ENCODE assay signal across 8 cellular contexts in genomic region chr10:99328579-99329237, GRCh38. TPM values are rescaled to one million over a fixed set of nuclear protein-coding genes. Genes with fewer than 3 reads are reported as not detected.
A peak's percentile ranks its signal among the peaks of the same experiment; 100 is the strongest.
DNase-seq lines count a peak whose midpoint lies in the region; ATAC-seq and TF ChIP-seq lines count a peak whose summit lies in the region.

No MANE protein-coding gene starts in this region.

- CTCF ChIA-PET in BJ (lab: Yijun Ruan, JAX), result interaction anchor here (0.8 to 1.5 kb wide), 3 partner anchors 8 to 41 kb away, joined by 3 to 4 read pairs (median 4); no protein-coding TSS in a partner anchor

- H3K27me3 ChIP-seq in BJ (ENCODE audit: control insufficient read depth, insufficient read depth, low read length) (no peaks in the 10 kb centered on the region), HUES6 (ENCODE audit: control insufficient read depth, insufficient read depth, low read length) (peaks cover 52% of the 10 kb centered on the region), endocrine pancreas (ENCODE audit: control insufficient read depth, insufficient read depth, low read length) (no peaks in the 10 kb centered on the region)

- H3K4me3 ChIP-seq in BJ (ENCODE audit: low read depth, low read length) (peak overlapping the region; percentile 57), HUES6 (ENCODE audit: low read depth, low read length) (peak overlapping the region; percentile 58), endocrine pancreas (ENCODE audit: control insufficient read depth, insufficient read depth, low read length) (peak overlapping the region; percentile 39)

- no peak overlapping the region for H3K27ac ChIP-seq in HUES6 (ENCODE audit: low read depth, low read length)

- no peaks in the 10 kb centered on the region for H3K36me3 ChIP-seq in BJ (ENCODE audit: control insufficient read depth, insufficient read depth, low read length)
- H3K36me3 ChIP-seq in HUES6 (ENCODE audit: control insufficient read depth, insufficient read depth, low read length), result no peaks in the 10 kb centered on the region
- H3K36me3 ChIP-seq in endocrine pancreas (ENCODE audit: control insufficient read depth, insufficient read depth, low read length), result no peaks in the 10 kb centered on the region

- no peaks in the 10 kb centered on the region for H3K9me3 ChIP-seq in HUES6 (ENCODE audit: control insufficient read depth, insufficient read depth, low read depth, low read length)
- H3K9me3 ChIP-seq in endocrine pancreas (ENCODE audit: control insufficient read depth, low read length), result no peaks in the 10 kb centered on the region

- no peak for ATAC-seq in GM18858 (IDR thresholded peaks at IDR 0.05; ENCODE audit: unreplicated experiment)
- no peak for ATAC-seq in GM18520 (IDR thresholded peaks at IDR 0.05; ENCODE audit: unreplicated experiment)

- TF ChIP-seq CTCF in BJ (IDR thresholded peaks at IDR 0.05; ENCODE audit: insufficient read depth, low read depth, low read length), result 0 out of 2 replicates have a peak, but pooled peaks have one; percentile 17

- H3K4me1 ChIP-seq in HUES6 (ENCODE audit: control insufficient read depth, insufficient read depth, low read length), result no peaks in the 10 kb centered on the region
- H3K4me1 ChIP-seq in endocrine pancreas (ENCODE audit: control insufficient read depth, insufficient read depth, low read length), result peaks cover 7% of the 10 kb centered on the region

- no peak for DNase-seq in BJ (ENCODE audit: low read depth)
- DNase-seq in nucleus accumbens (lab: John Stamatoyannopoulos, UW), result peak in 29 of 56 donors; percentile 38 to 87 (median 70)
- no peak for DNase-seq in NCI-H2107 (lab: John Stamatoyannopoulos, UW)
- DNase-seq in COR-L47 (lab: John Stamatoyannopoulos, UW), result no peak

- H3K9ac ChIP-seq in HUES6 (ENCODE audit: low read length) (no peak overlapping the region), endocrine pancreas (ENCODE audit: control insufficient read depth, insufficient read depth, low read length) (peak overlapping the region; percentile 30)

- POLR2A ChIA-PET in BJ (lab: Charles Lee), result interaction anchor here (0.8 kb wide), 1 partner anchor 8 kb away, joined by 3 read pairs; no protein-coding TSS in a partner anchor

RNA-seq across cellular contexts. Expression of gene CNNM1, which starts 0.4 kb away (rescaled TPM):
- 1.1 and 1.3 TPM in 2 replicates for polyA plus RNA-seq in BJ (2011; rRNA removed)
- polyA minus RNA-seq in BJ (2011; rRNA and poly(A)+ RNA removed), result 1.6 and 1.7 TPM in 2 replicates

Comparison
In these comparisons a context has a peak if more than half of its experiments do, and no peak if none do; other contexts are left out.
1. DNase-seq: peak in nucleus accumbens (29 of 56); none in BJ (single experiment), NCI-H2107 (single experiment) and COR-L47 (single experiment).
2. Peak in every context shown above with its lines, with median percentiles within 50 percentile points of each other: H3K4me3 ChIP-seq.